In genomic region chr1:161486806-161487482, GRCh38 we compare ENCODE assay signal across 8 cellular contexts. TPM values are rescaled to one million over a fixed set of nuclear protein-coding genes. Genes with fewer than 3 reads are reported as not detected.
DNase-seq lines count a peak whose midpoint lies in the region; ATAC-seq and TF ChIP-seq lines count a peak whose summit lies in the region.

No MANE protein-coding gene starts in this region.

- intact Hi-C loops in activated CD8-positive, alpha-beta T cell treated with anti-CD3 and anti-CD28 coated beads for 36 hours (cut with micrococcal nuclease) = loop anchor here (2.0 kb wide), 1 partner anchor 254 kb away; no protein-coding TSS in a partner anchor

- no peak overlapping the region for H3K4me3 Mint-ChIP-seq in activated CD8-positive, alpha-beta T cell treated with anti-CD3 and anti-CD28 coated beads for 36 hours

- peaks cover 13% of the 10 kb centered on the region for H3K4me1 Mint-ChIP-seq in activated CD8-positive, alpha-beta T cell treated with anti-CD3 and anti-CD28 coated beads for 36 hours (ENCODE audit: low read depth)

- CTCF ChIA-PET in activated CD8-positive, alpha-beta T cell treated with anti-CD3 and anti-CD28 coated beads for 36 hours (lab: Charles Lee) = interaction anchor here (0.7 to 3.9 kb wide), 11 partner anchors 12 to 269 kb away, joined by 3 to 69 read pairs (median 6); partner anchors contain the start of genes DUSP12, FCGR2A and FCRLA

- POLR2A ChIA-PET in activated CD8-positive, alpha-beta T cell treated with anti-CD3 and anti-CD28 coated beads for 36 hours (lab: Charles Lee) = no interaction called here

- no peaks in the 10 kb centered on the region for H3K9me3 Mint-ChIP-seq in activated CD8-positive, alpha-beta T cell treated with anti-CD3 and anti-CD28 coated beads for 36 hours

- H3K27ac Mint-ChIP-seq in activated CD8-positive, alpha-beta T cell treated with anti-CD3 and anti-CD28 coated beads for 36 hours = no peak overlapping the region

- TF ChIP-seq CTCF in activated CD8-positive, alpha-beta T cell treated with anti-CD3 and anti-CD28 coated beads for 36 hours (IDR thresholded peaks at IDR 0.05) = peak; percentile 85

- DNase-seq in CMK (ENCODE audit: low read depth) (peak; percentile 79), NCI-H345 treated with DMSO at 0.1 percent for 48 hours (lab: John Stamatoyannopoulos, UW; ENCODE audit: unreplicated experiment) (peak; percentile 7), fibroblast of the conjunctiva (ENCODE audit: low read depth) (peak; percentile 58), non-pigmented ciliary epithelial cell (ENCODE audit: low read depth) (peak; percentile 30)
- peak; percentile 46 for DNase-seq in activated CD8-positive, alpha-beta T cell treated with anti-CD3 and anti-CD28 coated beads for 36 hours

- peaks cover 28% of the 10 kb centered on the region for H3K27me3 Mint-ChIP-seq in activated CD8-positive, alpha-beta T cell treated with anti-CD3 and anti-CD28 coated beads for 36 hours

- no peaks in the 10 kb centered on the region for H3K36me3 Mint-ChIP-seq in activated CD8-positive, alpha-beta T cell treated with anti-CD3 and anti-CD28 coated beads for 36 hours (ENCODE audit: low read depth)

- ATAC-seq in GM21447 (IDR thresholded peaks at IDR 0.05; ENCODE audit: unreplicated experiment) = peak; percentile 53
- ATAC-seq in activated CD8-positive, alpha-beta T cell treated with anti-CD3 and anti-CD28 coated beads for 36 hours = peak; percentile 75
- no peak for ATAC-seq in GM19452 (IDR thresholded peaks at IDR 0.05; ENCODE audit: unreplicated experiment)
- ATAC-seq in HG02610 (IDR thresholded peaks at IDR 0.05; ENCODE audit: unreplicated experiment) = no peak

RNA-seq across cellular contexts. Expression of gene FCGR2A, which starts 18.3 kb away (rescaled TPM):
- not detected for total RNA-seq in activated CD8-positive, alpha-beta T cell treated with anti-CD3 and anti-CD28 coated beads for 36 hours

RNA-seq across cellular contexts. Expression of gene HSPA6, which starts 37.4 kb away (rescaled TPM):
- under 1 TPM; 0.36 to 0.45 TPM for total RNA-seq in activated CD8-positive, alpha-beta T cell treated with anti-CD3 and anti-CD28 coated beads for 36 hours

Comparison
In these comparisons a context has a peak if more than half of its experiments do, and no peak if none do; other contexts are left out.
1. DNase-seq: peak in every context shown above with its lines; median percentile 79 in CMK; 58 in fibroblast of the conjunctiva; 46 in activated CD8-positive, alpha-beta T cell treated with anti-CD3 and anti-CD28 coated beads for 36 hours; 30 in non-pigmented ciliary epithelial cell; 7 in NCI-H345 treated with DMSO at 0.1 percent for 48 hours.
2. ATAC-seq: peak in GM21447 (single experiment) and activated CD8-positive, alpha-beta T cell treated with anti-CD3 and anti-CD28 coated beads for 36 hours (single experiment); none in GM19452 (single experiment) and HG02610 (single experiment).